ENCODE assay signal across 39 cellular contexts in genomic region chr3:186599785-186600166, GRCh38. TPM values are rescaled to one million over a fixed set of nuclear protein-coding genes. Genes with fewer than 3 reads are reported as not detected.
"Had no signal": no experiment of that assay in that cellular context is flagged by ENCODE, and none has a peak within 500 bp of the region (broad histone marks: within the 10 kb centered on the region; RNA-seq: fewer than 3 reads in every experiment).

No MANE protein-coding gene starts in this region.

- H3K4me1 Mint-ChIP-seq: activated CD4-positive, alpha-beta T cell treated with anti-CD3 and anti-CD28 coated beads, Interleukin-2, amount 10 ng/mL, durations not matched to agents 24 days and 14 days; immature natural killer cell; natural killer cell had no signal

- H3K27ac ChIP-seq: brain microvascular endothelial cell, coronary artery, gastroesophageal sphincter, skin epidermis, testis, transverse colon, uterus, WERI-Rb-1 had no signal

- H3K36me3 Mint-ChIP-seq: activated CD4-positive, alpha-beta memory T cell treated with anti-CD3 and anti-CD28 coated beads for 36 hours; activated naive CD4-positive, alpha-beta T cell treated with anti-CD3 and anti-CD28 coated beads, Interleukin-2, amount 10 ng/mL, durations not matched to agents 7 days and 5 days; activated naive CD8-positive, alpha-beta T cell treated with anti-CD3 and anti-CD28 coated beads, Interleukin-2, amount 10 ng/mL, durations not matched to agents 7 days and 5 days; immature natural killer cell; natural killer cell had no signal

- DNase-seq: activated CD4-positive, alpha-beta memory T cell treated with anti-CD3 and anti-CD28 coated beads for 36 hours; activated CD4-positive, alpha-beta T cell treated with anti-CD3 and anti-CD28 coated beads, Interleukin-2, amount 10 ng/mL, durations not matched to agents 24 days and 14 days; activated CD8-positive, alpha-beta memory T cell treated with anti-CD3 and anti-CD28 coated beads, Interleukin-2, amount 50 U/mL, for 4 hours; activated gamma-delta T cell; activated naive CD4-positive, alpha-beta T cell treated with anti-CD3 and anti-CD28 coated beads, Interleukin-2, amount 10 ng/mL, durations not matched to agents 7 days and 5 days; activated naive CD8-positive, alpha-beta T cell treated with anti-CD3 and anti-CD28 coated beads, Interleukin-2, amount 10 ng/mL, durations not matched to agents 7 days and 5 days; activated T-cell treated with anti-CD3 and anti-CD28 coated beads, Interleukin-2, amount 50 U/mL, for 1 hour; brain microvascular endothelial cell; effector memory CD8-positive, alpha-beta T cell; erythroblast; hippocampal formation; immature natural killer cell; mesendoderm; natural killer cell; stimulated activated CD4-positive, alpha-beta T cell treated with anti-CD3 and anti-CD28 coated beads, Interleukin-12 subunit alpha, Interleukin-12 subunit beta, amount 100 ng/mL, for 4 hours; stimulated activated CD4-positive, alpha-beta T cell treated with anti-CD3 and anti-CD28 coated beads, Interleukin-4, amount 100 ng/mL, for 1 hour; stimulated activated naive CD8-positive, alpha-beta T cell treated with anti-CD3 and anti-CD28 coated beads, Interleukin-15, Interleukin-2, amounts not matched to agents 100 U/mL and 50 U/mL, for 24 hours; T-helper 17 cell; T1000; testis; transverse colon; uterus; WERI-Rb-1 had no signal

- H3K4me3 ChIP-seq: coronary artery, gastroesophageal sphincter, lung, skin epidermis, testis, transverse colon, uterus had no signal

- H3K4me3 Mint-ChIP-seq: activated CD4-positive, alpha-beta memory T cell treated with anti-CD3 and anti-CD28 coated beads for 36 hours; activated CD4-positive, alpha-beta T cell treated with anti-CD3 and anti-CD28 coated beads, Interleukin-2, amount 10 ng/mL, durations not matched to agents 24 days and 14 days; activated naive CD4-positive, alpha-beta T cell treated with anti-CD3 and anti-CD28 coated beads, Interleukin-2, amount 10 ng/mL, durations not matched to agents 7 days and 5 days; activated naive CD8-positive, alpha-beta T cell treated with anti-CD3 and anti-CD28 coated beads, Interleukin-2, amount 10 ng/mL, durations not matched to agents 7 days and 5 days; effector memory CD8-positive, alpha-beta T cell; immature natural killer cell; natural killer cell; T-helper 17 cell had no signal

- H3K9me3 Mint-ChIP-seq: activated CD4-positive, alpha-beta memory T cell treated with anti-CD3 and anti-CD28 coated beads for 36 hours; activated CD4-positive, alpha-beta T cell treated with anti-CD3 and anti-CD28 coated beads, Interleukin-2, amount 10 ng/mL, durations not matched to agents 24 days and 14 days; activated naive CD4-positive, alpha-beta T cell treated with anti-CD3 and anti-CD28 coated beads, Interleukin-2, amount 10 ng/mL, durations not matched to agents 7 days and 5 days; activated naive CD8-positive, alpha-beta T cell treated with anti-CD3 and anti-CD28 coated beads, Interleukin-2, amount 10 ng/mL, durations not matched to agents 7 days and 5 days; effector memory CD8-positive, alpha-beta T cell; immature natural killer cell; natural killer cell had no signal

- H3K9me3 ChIP-seq: gastroesophageal sphincter, testis, transverse colon, uterus had no signal

- H3K36me3 ChIP-seq: brain microvascular endothelial cell, gastroesophageal sphincter, transverse colon, uterus, WERI-Rb-1 had no signal

- H3K27me3 ChIP-seq: brain microvascular endothelial cell, gastroesophageal sphincter, testis, transverse colon, uterus had no signal

- H3K27ac Mint-ChIP-seq: activated CD4-positive, alpha-beta memory T cell treated with anti-CD3 and anti-CD28 coated beads for 36 hours; activated CD4-positive, alpha-beta T cell treated with anti-CD3 and anti-CD28 coated beads, Interleukin-2, amount 10 ng/mL, durations not matched to agents 24 days and 14 days; activated naive CD4-positive, alpha-beta T cell treated with anti-CD3 and anti-CD28 coated beads, Interleukin-2, amount 10 ng/mL, durations not matched to agents 7 days and 5 days; activated naive CD8-positive, alpha-beta T cell treated with anti-CD3 and anti-CD28 coated beads, Interleukin-2, amount 10 ng/mL, durations not matched to agents 7 days and 5 days; effector memory CD8-positive, alpha-beta T cell; immature natural killer cell; natural killer cell; T-helper 17 cell had no signal

- H3K4me1 ChIP-seq: gastroesophageal sphincter, testis, uterus had no signal

- ATAC-seq: activated CD4-positive, CD25-positive, alpha-beta regulatory T cell treated with anti-CD3 and anti-CD28 coated beads, Interleukin-2, amount 50 U/mL, for 24 hours; effector memory CD8-positive, alpha-beta T cell; gastroesophageal sphincter; natural killer cell; sciatic nerve; stimulated activated naive CD8-positive, alpha-beta T cell treated with anti-CD3 and anti-CD28 coated beads, Interleukin-15, Interleukin-2, amounts not matched to agents 100 U/mL and 50 U/mL, for 24 hours; T-helper 17 cell had no signal

RNA-seq across cellular contexts. Expression of gene AHSG, which starts 13.1 kb away (rescaled TPM):
- total RNA-seq: activated CD4-positive, alpha-beta memory T cell treated with anti-CD3 and anti-CD28 coated beads for 36 hours; activated CD4-positive, alpha-beta T cell treated with anti-CD3 and anti-CD28 coated beads, Interleukin-2, amount 10 ng/mL, durations not matched to agents 24 days and 14 days; activated CD8-positive, alpha-beta memory T cell treated with anti-CD3 and anti-CD28 coated beads for 36 hours; activated naive CD8-positive, alpha-beta T cell treated with anti-CD3 and anti-CD28 coated beads, Interleukin-2, amount 10 ng/mL, durations not matched to agents 7 days and 5 days; astrocyte; cardiac septum; fibroblast of lung; fibroblast of villous mesenchyme; gastroesophageal sphincter; kidney epithelial cell; mononuclear cell; natural killer cell; osteocyte; posterior vena cava; sciatic nerve; T-helper 17 cell; transverse colon; uterus had no signal
- polyA plus RNA-seq: fibroblast of lung, immature natural killer cell had no signal

RNA-seq across cellular contexts. Expression of gene FETUB, which starts 40.4 kb away (rescaled TPM):
- total RNA-seq: activated CD4-positive, alpha-beta memory T cell treated with anti-CD3 and anti-CD28 coated beads for 36 hours; activated CD4-positive, alpha-beta T cell treated with anti-CD3 and anti-CD28 coated beads, Interleukin-2, amount 10 ng/mL, durations not matched to agents 24 days and 14 days; activated CD8-positive, alpha-beta memory T cell treated with anti-CD3 and anti-CD28 coated beads for 36 hours; activated naive CD8-positive, alpha-beta T cell treated with anti-CD3 and anti-CD28 coated beads, Interleukin-2, amount 10 ng/mL, durations not matched to agents 7 days and 5 days; astrocyte; cardiac septum; cerebellum; fibroblast of lung; fibroblast of villous mesenchyme; gastroesophageal sphincter; kidney epithelial cell; lung; mononuclear cell; natural killer cell; osteocyte; sciatic nerve; T-helper 17 cell; transverse colon; uterus had no signal
- polyA plus RNA-seq: fibroblast of lung, immature natural killer cell, lung had no signal
